8 cellular contexts compared by ENCODE assay signal in genomic region chr2:113248997-113249770, GRCh38. TPM values are rescaled to one million over a fixed set of nuclear protein-coding genes. Genes with fewer than 3 reads are reported as not detected.
A peak's percentile ranks its signal among the peaks of the same experiment; 100 is the strongest.
DNase-seq lines count a peak whose midpoint lies in the region; ATAC-seq and TF ChIP-seq lines count a peak whose summit lies in the region.

No MANE protein-coding gene starts in this region.

- TF ChIP-seq CTCF in CD8-positive, alpha-beta T cell (IDR thresholded peaks at IDR 0.05), result peak; percentile 94
- peak; percentile 91 for TF ChIP-seq CTCF in VCaP (conservative IDR thresholded peaks at IDR 0.05)
- TF ChIP-seq CTCF in MCF 10A (IDR thresholded peaks at IDR 0.05; ENCODE audit: unreplicated experiment), result peak; percentile 92

- ATAC-seq in CD8-positive, alpha-beta T cell, result peak; percentile 62
- no peak for ATAC-seq in HG03521 (IDR thresholded peaks at IDR 0.05; ENCODE audit: unreplicated experiment)

- intact Hi-C loops in CD8-positive, alpha-beta T cell (cut with DNase I, micrococcal nuclease), result loop anchor here (1.0 to 2.0 kb wide), 3 partner anchors 45 to 121 kb away; no protein-coding TSS in a partner anchor
- intact Hi-C loops in MCF 10A (cut with micrococcal nuclease), result loop anchor here (1.0 to 5.0 kb wide), 6 partner anchors 34 to 143 kb away; no protein-coding TSS in a partner anchor

- CTCF ChIA-PET in CD8-positive, alpha-beta T cell (lab: Charles Lee), result interaction anchor here (0.6 to 13.7 kb wide), 34 partner anchors 10 to 169 kb away, joined by 3 to 146 read pairs (median 4); no protein-coding TSS in a partner anchor
- CTCF ChIA-PET in MCF 10A (lab: Yijun Ruan, JAX), result interaction anchor here (0.6 to 25.7 kb wide), 33 partner anchors 10 to 169 kb away, joined by 3 to 505 read pairs (median 5); no protein-coding TSS in a partner anchor

- H3K9me3 ChIP-seq in CD8-positive, alpha-beta T cell (ENCODE audit: low read length), result no peaks in the 10 kb centered on the region

- no peaks in the 10 kb centered on the region for H3K36me3 ChIP-seq in CD8-positive, alpha-beta T cell (ENCODE audit: insufficient read depth, low read length)
- H3K36me3 ChIP-seq in H7 (replicated peaks; ENCODE audit: control insufficient read depth, insufficient read depth, low read length), result no peaks in the 10 kb centered on the region

- no TSS peak for BruUV-seq in MCF 10A (replicated peaks; lab: Mats Ljungman, UMichigan)

- H3K4me3 Mint-ChIP-seq in CD8-positive, alpha-beta T cell, result no peak overlapping the region
- H3K4me3 Mint-ChIP-seq in MCF 10A (ENCODE audit: unreplicated experiment) (no peak overlapping the region), immature natural killer cell (no peak overlapping the region)

- H3K27ac ChIP-seq in CD8-positive, alpha-beta T cell (ENCODE audit: low read depth, low read length), result no peak overlapping the region
- H3K27ac ChIP-seq in VCaP, result no peak overlapping the region

- H3K4me1 ChIP-seq in CD8-positive, alpha-beta T cell (ENCODE audit: insufficient read depth, low read length), result peaks cover 47% of the 10 kb centered on the region

- H3K9me3 Mint-ChIP-seq in CD8-positive, alpha-beta T cell, result no peaks in the 10 kb centered on the region
- H3K9me3 Mint-ChIP-seq in MCF 10A (ENCODE audit: unreplicated experiment) (no peaks in the 10 kb centered on the region), immature natural killer cell (no peaks in the 10 kb centered on the region)

- peak overlapping the region; percentile 12 for H3K27ac Mint-ChIP-seq in CD8-positive, alpha-beta T cell
- no peak overlapping the region for H3K27ac Mint-ChIP-seq in MCF 10A (ENCODE audit: low read depth, unreplicated experiment)
- peak overlapping the region in 2 of 6 donors; percentile 78 to 81 for H3K27ac Mint-ChIP-seq in immature natural killer cell

- DNase-seq in CD8-positive, alpha-beta T cell, result peak; percentile 51 to 88 (median 71)
- peak; percentile 87 for DNase-seq in H7
- DNase-seq in NCI-H2029 (lab: John Stamatoyannopoulos, UW), result peak; percentile 30
- DNase-seq in MCF 10A (ENCODE audit: unreplicated experiment), result peak; percentile 86
- DNase-seq in immature natural killer cell, result peak; percentile 70 to 73 (median 71)
- DNase-seq in stimulated activated CD4-positive, alpha-beta T cell treated with anti-CD3 and anti-CD28 coated beads, Interleukin-15, amount 100 ng/mL, for 24 hours, result peak; percentile 81

- H3K27me3 Mint-ChIP-seq in CD8-positive, alpha-beta T cell (ENCODE audit: low read depth), result no peaks in the 10 kb centered on the region
- H3K27me3 Mint-ChIP-seq in MCF 10A (ENCODE audit: insufficient read depth, unreplicated experiment) (no peaks in the 10 kb centered on the region), immature natural killer cell (ENCODE audit: low read depth in 3 of 3) (no peaks in the 10 kb centered on the region)

- H3K27me3 ChIP-seq in CD8-positive, alpha-beta T cell (ENCODE audit: insufficient read depth, low read length), result no peaks in the 10 kb centered on the region
- no peaks in the 10 kb centered on the region; the same call in 1 of the 2 replicates for H3K27me3 ChIP-seq in H7 (ENCODE audit: control insufficient read depth, insufficient read depth, low read length)

- peaks cover 50% of the 10 kb centered on the region for H3K4me1 Mint-ChIP-seq in CD8-positive, alpha-beta T cell (ENCODE audit: low read depth)
- H3K4me1 Mint-ChIP-seq in MCF 10A (ENCODE audit: insufficient read depth, unreplicated experiment), result peaks cover 15% of the 10 kb centered on the region
- H3K4me1 Mint-ChIP-seq in immature natural killer cell, result peaks cover 46 to 51% of the 10 kb centered on the region in 2 donors

- no peaks in the 10 kb centered on the region for H3K36me3 Mint-ChIP-seq in CD8-positive, alpha-beta T cell
- H3K36me3 Mint-ChIP-seq in MCF 10A (ENCODE audit: insufficient read depth, unreplicated experiment), result no peaks in the 10 kb centered on the region
- H3K36me3 Mint-ChIP-seq in immature natural killer cell, result no peaks in the 10 kb centered on the region

- POLR2A ChIA-PET in CD8-positive, alpha-beta T cell (lab: Charles Lee), result interaction anchor here (0.7 to 0.9 kb wide), 2 partner anchors 24 to 46 kb away, joined by 3 read pairs; no protein-coding TSS in a partner anchor
- POLR2A ChIA-PET in MCF 10A (lab: Yijun Ruan, JAX), result interaction anchor here (0.6 to 2.2 kb wide), 9 partner anchors 9 to 141 kb away, joined by 3 to 8 read pairs (median 4); no protein-coding TSS in a partner anchor

- H3K4me3 ChIP-seq in CD8-positive, alpha-beta T cell (ENCODE audit: low read depth, low read length), result no peak overlapping the region
- H3K4me3 ChIP-seq in H7 (ENCODE audit: insufficient read depth, low read depth, low read length), result no peak overlapping the region

RNA-seq across cellular contexts. Expression of gene PAX8, which starts 29.5 kb away (rescaled TPM):
- total RNA-seq in CD8-positive, alpha-beta T cell, result under 1 TPM; 0.08 to 0.35 TPM
- total RNA-seq in H7 (2014; rRNA removed; shearing (Covaris generic)), result not detected in 2 replicates
- 2.4 TPM in 2 replicates for total RNA-seq in MCF 10A (2022)
- under 1 TPM in 2 of 3 donors, not detected in 1; 0.29 to 0.93 TPM for polyA plus RNA-seq in immature natural killer cell

Comparison
In these comparisons a context has a peak if more than half of its experiments do, and no peak if none do; other contexts are left out.
1. DNase-seq: peak in every context shown above with its lines; median percentile 87 in H7; 86 in MCF 10A; 81 in stimulated activated CD4-positive, alpha-beta T cell treated with anti-CD3 and anti-CD28 coated beads, Interleukin-15, amount 100 ng/mL, for 24 hours; 71 in CD8-positive, alpha-beta T cell; 71 in immature natural killer cell; 30 in NCI-H2029.